15 cellular contexts compared by ENCODE assay signal in genomic region chrX:110915120-110915519, GRCh38.
A peak's percentile ranks its signal among the peaks of the same experiment; 100 is the strongest.
DNase-seq lines count a peak whose midpoint lies in the region; ATAC-seq and TF ChIP-seq lines count a peak whose summit lies in the region.
"Had no signal": no experiment of that assay in that cellular context is flagged by ENCODE, and none has a peak within 500 bp of the region (broad histone marks: within the 10 kb centered on the region; RNA-seq: fewer than 3 reads in every experiment).

No MANE protein-coding gene starts in this region.

- no peaks in the 10 kb centered on the region for H3K9me3 Mint-ChIP-seq in MCF 10A (ENCODE audit: unreplicated experiment)
- no peaks in the 10 kb centered on the region for H3K9me3 Mint-ChIP-seq in activated naive CD4-positive, alpha-beta T cell treated with anti-CD3 and anti-CD28 coated beads for 36 hours
- no peaks in the 10 kb centered on the region for H3K9me3 Mint-ChIP-seq in activated T-cell treated with anti-CD3 and anti-CD28 coated beads, Interleukin-2, amount 50 U/mL, for 24 hours
- H3K9me3 Mint-ChIP-seq: activated naive CD4-positive, alpha-beta T cell treated with anti-CD3 and anti-CD28 coated beads, Interleukin-2, amount 50 U/mL, for 24 hours; naive thymus-derived CD4-positive, alpha-beta T cell had no signal

- no peaks in the 10 kb centered on the region for H4K20me1 ChIP-seq in PC-3 (ENCODE audit: low read length)

- H3K9me3 ChIP-seq in PC-3 (ENCODE audit: low read length): no peaks in the 10 kb centered on the region

- CTCF ChIA-PET in MCF 10A (lab: Yijun Ruan, JAX): interaction anchor here (1.6 kb wide), 1 partner anchor 62 kb away, joined by 8 read pairs; no protein-coding TSS in a partner anchor
- CTCF ChIA-PET in activated naive CD4-positive, alpha-beta T cell treated with anti-CD3 and anti-CD28 coated beads for 36 hours (lab: Charles Lee): no interaction called here
- CTCF ChIA-PET in PC-3 (lab: Charles Lee): no interaction called here

- H3K4me3 Mint-ChIP-seq in MCF 10A (ENCODE audit: unreplicated experiment): no peak overlapping the region
- H3K4me3 Mint-ChIP-seq in activated naive CD4-positive, alpha-beta T cell treated with anti-CD3 and anti-CD28 coated beads for 36 hours: no peak overlapping the region
- no peak overlapping the region for H3K4me3 Mint-ChIP-seq in activated T-cell treated with anti-CD3 and anti-CD28 coated beads, Interleukin-2, amount 50 U/mL, for 24 hours
- H3K4me3 Mint-ChIP-seq: activated naive CD4-positive, alpha-beta T cell treated with anti-CD3 and anti-CD28 coated beads, Interleukin-2, amount 50 U/mL, for 24 hours; naive thymus-derived CD4-positive, alpha-beta T cell had no signal

- H3K36me3 Mint-ChIP-seq in MCF 10A (ENCODE audit: insufficient read depth, unreplicated experiment): no peaks in the 10 kb centered on the region
- H3K36me3 Mint-ChIP-seq in activated naive CD4-positive, alpha-beta T cell treated with anti-CD3 and anti-CD28 coated beads for 36 hours (ENCODE audit: low read depth): no peaks in the 10 kb centered on the region
- no peaks in the 10 kb centered on the region for H3K36me3 Mint-ChIP-seq in activated T-cell treated with anti-CD3 and anti-CD28 coated beads, Interleukin-2, amount 50 U/mL, for 24 hours (ENCODE audit: low read depth)
- H3K36me3 Mint-ChIP-seq: activated naive CD4-positive, alpha-beta T cell treated with anti-CD3 and anti-CD28 coated beads, Interleukin-2, amount 50 U/mL, for 24 hours; naive thymus-derived CD4-positive, alpha-beta T cell had no signal

- H3K9me2 ChIP-seq in PC-3 (replicated peaks; ENCODE audit: low read length): no peaks in the 10 kb centered on the region

- no peak overlapping the region for H3K4me2 ChIP-seq in PC-3 (ENCODE audit: low read length)

- BruUV-seq in MCF 10A (replicated peaks; lab: Mats Ljungman, UMichigan) (no TSS peak), PC-3 (replicated peaks; lab: Mats Ljungman, UMichigan) (no TSS peak)

- no peaks in the 10 kb centered on the region for H3K4me1 ChIP-seq in PC-3 (ENCODE audit: insufficient read depth, low read length)

- POLR2A ChIA-PET in MCF 10A (lab: Yijun Ruan, JAX): interaction anchor here (0.7 to 2.1 kb wide), 5 partner anchors 10 to 51 kb away, joined by 3 to 8 read pairs (median 5); no protein-coding TSS in a partner anchor
- POLR2A ChIA-PET in PC-3 (lab: Charles Lee; ENCODE audit: unreplicated experiment): no interaction called here

- H3K4me3 ChIP-seq in AG09309 (ENCODE audit: control insufficient read depth, low read depth, low read length) (no peak overlapping the region), HFF-Myc (replicated peaks; ENCODE audit: low read depth, low read length) (no peak overlapping the region), PC-3 (ENCODE audit: low read length) (no peak overlapping the region)
- H3K4me3 ChIP-seq: coronary artery had no signal

- H3K27ac Mint-ChIP-seq in MCF 10A (ENCODE audit: low read depth, unreplicated experiment): peak overlapping the region; percentile 61
- no peak overlapping the region for H3K27ac Mint-ChIP-seq in activated naive CD4-positive, alpha-beta T cell treated with anti-CD3 and anti-CD28 coated beads for 36 hours
- H3K27ac Mint-ChIP-seq in activated T-cell treated with anti-CD3 and anti-CD28 coated beads, Interleukin-2, amount 50 U/mL, for 24 hours: no peak overlapping the region
- H3K27ac Mint-ChIP-seq: activated naive CD4-positive, alpha-beta T cell treated with anti-CD3 and anti-CD28 coated beads, Interleukin-2, amount 50 U/mL, for 24 hours had no signal

- intact Hi-C loops in MCF 10A (cut with micrococcal nuclease) (no loop called here), PC-3 (cut with micrococcal nuclease) (no loop called here)
- intact Hi-C loops in activated naive CD4-positive, alpha-beta T cell treated with anti-CD3 and anti-CD28 coated beads for 36 hours (cut with micrococcal nuclease): no loop called here

- no peaks in the 10 kb centered on the region for H3K36me3 ChIP-seq in PC-3 (ENCODE audit: low read depth, low read length)

- no peaks in the 10 kb centered on the region for H3K27me3 ChIP-seq in PC-3 (ENCODE audit: low read length)

- ATAC-seq in HG03354 (IDR thresholded peaks at IDR 0.05; ENCODE audit: poor library complexity, severe bottlenecking, unreplicated experiment) (no peak), PC-3 (no peak)
- ATAC-seq: naive thymus-derived CD4-positive, alpha-beta T cell; right cardiac atrium; stimulated activated naive CD8-positive, alpha-beta T cell treated with anti-CD3 and anti-CD28 coated beads, Interleukin-15, Interleukin-2, amounts not matched to agents 100 U/mL and 50 U/mL, for 24 hours had no signal

- no peak overlapping the region for H3K9ac ChIP-seq in PC-3 (ENCODE audit: low read length)

- peaks cover 50% of the 10 kb centered on the region for H3K27me3 Mint-ChIP-seq in MCF 10A (ENCODE audit: insufficient read depth, unreplicated experiment)
- H3K27me3 Mint-ChIP-seq in activated naive CD4-positive, alpha-beta T cell treated with anti-CD3 and anti-CD28 coated beads for 36 hours (ENCODE audit: low read depth): no peaks in the 10 kb centered on the region
- peaks cover 18% of the 10 kb centered on the region for H3K27me3 Mint-ChIP-seq in activated T-cell treated with anti-CD3 and anti-CD28 coated beads, Interleukin-2, amount 50 U/mL, for 24 hours
- H3K27me3 Mint-ChIP-seq: activated naive CD4-positive, alpha-beta T cell treated with anti-CD3 and anti-CD28 coated beads, Interleukin-2, amount 50 U/mL, for 24 hours; naive thymus-derived CD4-positive, alpha-beta T cell had no signal

- DNase-seq in AG09309 (ENCODE audit: low read depth) (peak; percentile 66), HFF-Myc (ENCODE audit: extremely low read depth, low read depth) (peak; percentile 64), MCF 10A (ENCODE audit: unreplicated experiment) (peak; percentile 70), iris pigment epithelial cell (ENCODE audit: low read depth) (peak; percentile 52), PC-3 (no peak)
- no peak for DNase-seq in activated naive CD4-positive, alpha-beta T cell treated with anti-CD3 and anti-CD28 coated beads for 36 hours
- no peak for DNase-seq in activated T-cell treated with anti-CD3 and anti-CD28 coated beads, Interleukin-2, amount 50 U/mL, for 24 hours
- DNase-seq: C1 segment of cervical spinal cord; naive thymus-derived CD4-positive, alpha-beta T cell; NCI-H1436; right cardiac atrium; stimulated activated naive CD8-positive, alpha-beta T cell treated with anti-CD3 and anti-CD28 coated beads, Interleukin-15, Interleukin-2, amounts not matched to agents 100 U/mL and 50 U/mL, for 24 hours had no signal

- no peaks in the 10 kb centered on the region for H3F3A ChIP-seq in PC-3 (ENCODE audit: low read length, unreplicated experiment)

- no peak overlapping the region for H3K27ac ChIP-seq in PC-3 (ENCODE audit: low read length)
- H3K27ac ChIP-seq: coronary artery had no signal

- no peak for TF ChIP-seq CTCF in AG09309 (IDR thresholded peaks at IDR 0.05; ENCODE audit: control insufficient read depth, insufficient read depth, low read depth, low read length, missing control alignments)
- no peak for TF ChIP-seq CTCF in HFF-Myc (IDR thresholded peaks at IDR 0.05; ENCODE audit: low read depth, low read length, missing control alignments)
- TF ChIP-seq CTCF in MCF 10A (IDR thresholded peaks at IDR 0.05; ENCODE audit: unreplicated experiment): no peak
- TF ChIP-seq CTCF in PC-3 (conservative IDR thresholded peaks at IDR 0.05; ENCODE audit: low read depth, low read length): no peak

- no peak overlapping the region for H2AFZ ChIP-seq in PC-3 (ENCODE audit: low read length)

- no peaks in the 10 kb centered on the region for H3K79me2 ChIP-seq in PC-3 (ENCODE audit: low read length)

- peaks cover 4% of the 10 kb centered on the region for H3K4me1 Mint-ChIP-seq in MCF 10A (ENCODE audit: insufficient read depth, unreplicated experiment)
- H3K4me1 Mint-ChIP-seq in activated naive CD4-positive, alpha-beta T cell treated with anti-CD3 and anti-CD28 coated beads for 36 hours (ENCODE audit: low read depth): no peaks in the 10 kb centered on the region
- H3K4me1 Mint-ChIP-seq in activated T-cell treated with anti-CD3 and anti-CD28 coated beads, Interleukin-2, amount 50 U/mL, for 24 hours (ENCODE audit: low read depth): no peaks in the 10 kb centered on the region
- H3K4me1 Mint-ChIP-seq: activated naive CD4-positive, alpha-beta T cell treated with anti-CD3 and anti-CD28 coated beads, Interleukin-2, amount 50 U/mL, for 24 hours; naive thymus-derived CD4-positive, alpha-beta T cell had no signal

Comparison
In these comparisons a context has a peak if more than half of its experiments do, and no peak if none do; other contexts are left out.
1. DNase-seq: peak in AG09309 (single experiment), HFF-Myc (single experiment), MCF 10A (single experiment) and iris pigment epithelial cell (single experiment); none in activated naive CD4-positive, alpha-beta T cell treated with anti-CD3 and anti-CD28 coated beads for 36 hours (single experiment), PC-3 (single experiment) and activated T-cell treated with anti-CD3 and anti-CD28 coated beads, Interleukin-2, amount 50 U/mL, for 24 hours (single experiment).